1 cellular context compared by ENCODE assay signal in genomic region chr10:95475827-95476481, GRCh38.
TF ChIP-seq lines count a peak whose summit lies in the region.

No MANE protein-coding gene starts in this region.

TF ChIP-seq in HepG2, 621 proteins besides CTCF, POLR2A, EP300 and RAD21 (continued from another document and continues in another):
- TF ChIP-seq, protein P1, sequence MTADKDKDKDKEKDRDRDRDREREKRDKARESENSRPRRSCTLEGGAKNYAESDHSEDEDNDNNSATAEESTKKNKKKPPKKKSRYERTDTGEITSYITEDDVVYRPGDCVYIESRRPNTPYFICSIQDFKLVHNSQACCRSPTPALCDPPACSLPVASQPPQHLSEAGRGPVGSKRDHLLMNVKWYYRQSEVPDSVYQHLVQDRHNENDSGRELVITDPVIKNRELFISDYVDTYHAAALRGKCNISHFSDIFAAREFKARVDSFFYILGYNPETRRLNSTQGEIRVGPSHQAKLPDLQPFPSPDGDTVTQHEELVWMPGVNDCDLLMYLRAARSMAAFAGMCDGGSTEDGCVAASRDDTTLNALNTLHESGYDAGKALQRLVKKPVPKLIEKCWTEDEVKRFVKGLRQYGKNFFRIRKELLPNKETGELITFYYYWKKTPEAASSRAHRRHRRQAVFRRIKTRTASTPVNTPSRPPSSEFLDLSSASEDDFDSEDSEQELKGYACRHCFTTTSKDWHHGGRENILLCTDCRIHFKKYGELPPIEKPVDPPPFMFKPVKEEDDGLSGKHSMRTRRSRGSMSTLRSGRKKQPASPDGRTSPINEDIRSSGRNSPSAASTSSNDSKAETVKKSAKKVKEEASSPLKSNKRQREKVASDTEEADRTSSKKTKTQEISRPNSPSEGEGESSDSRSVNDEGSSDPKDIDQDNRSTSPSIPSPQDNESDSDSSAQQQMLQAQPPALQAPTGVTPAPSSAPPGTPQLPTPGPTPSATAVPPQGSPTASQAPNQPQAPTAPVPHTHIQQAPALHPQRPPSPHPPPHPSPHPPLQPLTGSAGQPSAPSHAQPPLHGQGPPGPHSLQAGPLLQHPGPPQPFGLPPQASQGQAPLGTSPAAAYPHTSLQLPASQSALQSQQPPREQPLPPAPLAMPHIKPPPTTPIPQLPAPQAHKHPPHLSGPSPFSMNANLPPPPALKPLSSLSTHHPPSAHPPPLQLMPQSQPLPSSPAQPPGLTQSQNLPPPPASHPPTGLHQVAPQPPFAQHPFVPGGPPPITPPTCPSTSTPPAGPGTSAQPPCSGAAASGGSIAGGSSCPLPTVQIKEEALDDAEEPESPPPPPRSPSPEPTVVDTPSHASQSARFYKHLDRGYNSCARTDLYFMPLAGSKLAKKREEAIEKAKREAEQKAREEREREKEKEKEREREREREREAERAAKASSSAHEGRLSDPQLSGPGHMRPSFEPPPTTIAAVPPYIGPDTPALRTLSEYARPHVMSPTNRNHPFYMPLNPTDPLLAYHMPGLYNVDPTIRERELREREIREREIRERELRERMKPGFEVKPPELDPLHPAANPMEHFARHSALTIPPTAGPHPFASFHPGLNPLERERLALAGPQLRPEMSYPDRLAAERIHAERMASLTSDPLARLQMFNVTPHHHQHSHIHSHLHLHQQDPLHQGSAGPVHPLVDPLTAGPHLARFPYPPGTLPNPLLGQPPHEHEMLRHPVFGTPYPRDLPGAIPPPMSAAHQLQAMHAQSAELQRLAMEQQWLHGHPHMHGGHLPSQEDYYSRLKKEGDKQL (CRISPR knock-in tag; IDR thresholded peaks at IDR 0.05; ENCODE audit: low read depth) = peak; percentile 83; the same call in 1 of the 2 replicates
- TF ChIP-seq FUBP1 (CRISPR knock-in tag; IDR thresholded peaks at IDR 0.05; ENCODE audit: borderline replicate concordance) (no peak), ZNF234 (CRISPR knock-in tag; conservative IDR thresholded peaks at IDR 0.05) (no peak), HDAC2 (CRISPR knock-in tag; IDR thresholded peaks at IDR 0.05) (peak; percentile 95), ZC3H4 (CRISPR knock-in tag; IDR thresholded peaks at IDR 0.05; ENCODE audit: borderline replicate concordance) (no peak), ZBTB49 (CRISPR knock-in tag; IDR thresholded peaks at IDR 0.05; ENCODE audit: borderline replicate concordance) (no peak), THYN1 (CRISPR knock-in tag; IDR thresholded peaks at IDR 0.05; ENCODE audit: borderline replicate concordance, low read depth) (no peak), SMARCC2 (IDR thresholded peaks at IDR 0.05) (no peak), ZNF124 (CRISPR knock-in tag; IDR thresholded peaks at IDR 0.05) (peak; percentile 50; the same call in 1 of the 2 replicates), ZNF251 (CRISPR knock-in tag; IDR thresholded peaks at IDR 0.05) (no peak), GABPA (IDR thresholded peaks at IDR 0.05; ENCODE audit: low read depth, low read length) (no peak), GABPA (CRISPR knock-in tag; IDR thresholded peaks at IDR 0.05; ENCODE audit: low read depth) (0 out of 2 replicates have a peak, but pooled peaks have one; percentile 23), ZNF121 (CRISPR knock-in tag; IDR thresholded peaks at IDR 0.05) (no peak), FOXM1 (CRISPR knock-in tag; IDR thresholded peaks at IDR 0.05) (no peak), ZNF510 (CRISPR knock-in tag; IDR thresholded peaks at IDR 0.05; ENCODE audit: low read depth) (0 out of 2 replicates have a peak, but pooled peaks have one; percentile 47), CENPX (CRISPR knock-in tag; IDR thresholded peaks at IDR 0.05) (no peak), CENPT (CRISPR knock-in tag; IDR thresholded peaks at IDR 0.05; ENCODE audit: low read depth) (no peak), TEAD3 (CRISPR knock-in tag; optimal IDR thresholded peaks at IDR 0.05; ENCODE audit: borderline replicate concordance) (peak; percentile 67), CHCHD3 (CRISPR knock-in tag; IDR thresholded peaks at IDR 0.05) (no peak), ZNF232 (CRISPR knock-in tag; IDR thresholded peaks at IDR 0.05; ENCODE audit: borderline replicate concordance) (no peak), ATF4 (CRISPR knock-in tag; IDR thresholded peaks at IDR 0.05) (peak in 1 of 2 experiments; percentile 59; a peak in 1 of 4 replicates), ZNF362 (CRISPR knock-in tag; IDR thresholded peaks at IDR 0.05; ENCODE audit: borderline replicate concordance) (peak; percentile 95), ZNF816 (CRISPR knock-in tag; IDR thresholded peaks at IDR 0.05; ENCODE audit: borderline replicate concordance) (no peak), ADNP (CRISPR knock-in tag; IDR thresholded peaks at IDR 0.05) (no peak), IKZF4 (CRISPR knock-in tag; IDR thresholded peaks at IDR 0.05; ENCODE audit: borderline replicate concordance, low read depth, not compliant biosample characterization) (no peak), RFXANK (CRISPR knock-in tag; IDR thresholded peaks at IDR 0.05) (no peak), ATF7 (IDR thresholded peaks at IDR 0.05) (no peak), ATF7 (CRISPR knock-in tag; IDR thresholded peaks at IDR 0.05) (no peak), GLI4 (CRISPR knock-in tag; IDR thresholded peaks at IDR 0.05; ENCODE audit: borderline replicate concordance) (0 out of 2 replicates have a peak, but pooled peaks have one; percentile 44), ZSCAN29 (CRISPR knock-in tag; conservative IDR thresholded peaks at IDR 0.05) (0 out of 2 replicates have a peak, but pooled peaks have one; percentile 60), PPARG (CRISPR knock-in tag; conservative IDR thresholded peaks at IDR 0.05) (peak; percentile 89), ZBTB10 (CRISPR knock-in tag; IDR thresholded peaks at IDR 0.05; ENCODE audit: borderline replicate concordance) (no peak), ZSCAN21 (CRISPR knock-in tag; IDR thresholded peaks at IDR 0.05; ENCODE audit: borderline replicate concordance) (no peak), RXRA (CRISPR knock-in tag; IDR thresholded peaks at IDR 0.05) (peak; percentile 40; the same call in 1 of the 2 replicates), HNF4A (CRISPR knock-in tag; IDR thresholded peaks at IDR 0.05) (peak; percentile 95), ZNF629 (CRISPR knock-in tag; conservative IDR thresholded peaks at IDR 0.05) (no peak), PHF8 (CRISPR knock-in tag; IDR thresholded peaks at IDR 0.05) (no peak; the same call in 1 of the 2 replicates), ZNF775 (CRISPR knock-in tag; IDR thresholded peaks at IDR 0.05; ENCODE audit: borderline replicate concordance) (no peak), ZNF333 (CRISPR knock-in tag; IDR thresholded peaks at IDR 0.05; ENCODE audit: borderline replicate concordance) (no peak), CHD2 (IDR thresholded peaks at IDR 0.05; ENCODE audit: low read depth, low read length) (peak; percentile 39; the same call in 1 of the 2 replicates), PAF1 (CRISPR knock-in tag; IDR thresholded peaks at IDR 0.05) (no peak), ARID2 (CRISPR knock-in tag; IDR thresholded peaks at IDR 0.05; ENCODE audit: borderline replicate concordance) (no peak), POGZ (CRISPR knock-in tag; IDR thresholded peaks at IDR 0.05) (peak; percentile 83), SIN3A (IDR thresholded peaks at IDR 0.05; ENCODE audit: borderline replicate concordance, low read depth, low read length) (no peak), GATA4 (IDR thresholded peaks at IDR 0.05; ENCODE audit: borderline replicate concordance, low read depth) (peak; percentile 83; the same call in 1 of the 2 replicates)
- TF ChIP-seq, protein P2, sequence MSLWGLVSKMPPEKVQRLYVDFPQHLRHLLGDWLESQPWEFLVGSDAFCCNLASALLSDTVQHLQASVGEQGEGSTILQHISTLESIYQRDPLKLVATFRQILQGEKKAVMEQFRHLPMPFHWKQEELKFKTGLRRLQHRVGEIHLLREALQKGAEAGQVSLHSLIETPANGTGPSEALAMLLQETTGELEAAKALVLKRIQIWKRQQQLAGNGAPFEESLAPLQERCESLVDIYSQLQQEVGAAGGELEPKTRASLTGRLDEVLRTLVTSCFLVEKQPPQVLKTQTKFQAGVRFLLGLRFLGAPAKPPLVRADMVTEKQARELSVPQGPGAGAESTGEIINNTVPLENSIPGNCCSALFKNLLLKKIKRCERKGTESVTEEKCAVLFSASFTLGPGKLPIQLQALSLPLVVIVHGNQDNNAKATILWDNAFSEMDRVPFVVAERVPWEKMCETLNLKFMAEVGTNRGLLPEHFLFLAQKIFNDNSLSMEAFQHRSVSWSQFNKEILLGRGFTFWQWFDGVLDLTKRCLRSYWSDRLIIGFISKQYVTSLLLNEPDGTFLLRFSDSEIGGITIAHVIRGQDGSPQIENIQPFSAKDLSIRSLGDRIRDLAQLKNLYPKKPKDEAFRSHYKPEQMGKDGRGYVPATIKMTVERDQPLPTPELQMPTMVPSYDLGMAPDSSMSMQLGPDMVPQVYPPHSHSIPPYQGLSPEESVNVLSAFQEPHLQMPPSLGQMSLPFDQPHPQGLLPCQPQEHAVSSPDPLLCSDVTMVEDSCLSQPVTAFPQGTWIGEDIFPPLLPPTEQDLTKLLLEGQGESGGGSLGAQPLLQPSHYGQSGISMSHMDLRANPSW (CRISPR knock-in tag; IDR thresholded peaks at IDR 0.05; ENCODE audit: borderline replicate concordance) = no peak
- TF ChIP-seq, protein P3, sequence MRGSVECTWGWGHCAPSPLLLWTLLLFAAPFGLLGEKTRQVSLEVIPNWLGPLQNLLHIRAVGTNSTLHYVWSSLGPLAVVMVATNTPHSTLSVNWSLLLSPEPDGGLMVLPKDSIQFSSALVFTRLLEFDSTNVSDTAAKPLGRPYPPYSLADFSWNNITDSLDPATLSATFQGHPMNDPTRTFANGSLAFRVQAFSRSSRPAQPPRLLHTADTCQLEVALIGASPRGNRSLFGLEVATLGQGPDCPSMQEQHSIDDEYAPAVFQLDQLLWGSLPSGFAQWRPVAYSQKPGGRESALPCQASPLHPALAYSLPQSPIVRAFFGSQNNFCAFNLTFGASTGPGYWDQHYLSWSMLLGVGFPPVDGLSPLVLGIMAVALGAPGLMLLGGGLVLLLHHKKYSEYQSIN (CRISPR knock-in tag; IDR thresholded peaks at IDR 0.05; ENCODE audit: borderline replicate concordance) = no peak
- TF ChIP-seq, protein P4, sequence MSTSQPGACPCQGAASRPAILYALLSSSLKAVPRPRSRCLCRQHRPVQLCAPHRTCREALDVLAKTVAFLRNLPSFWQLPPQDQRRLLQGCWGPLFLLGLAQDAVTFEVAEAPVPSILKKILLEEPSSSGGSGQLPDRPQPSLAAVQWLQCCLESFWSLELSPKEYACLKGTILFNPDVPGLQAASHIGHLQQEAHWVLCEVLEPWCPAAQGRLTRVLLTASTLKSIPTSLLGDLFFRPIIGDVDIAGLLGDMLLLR (CRISPR knock-in tag; IDR thresholded peaks at IDR 0.05) = no peak
